Comparison of ENCODE assay signal across 12 cellular contexts in genomic region chr3:171142985-171143384, GRCh38.
DNase-seq lines count a peak whose midpoint lies in the region; ATAC-seq lines count a peak whose summit lies in the region.
"Had no signal": no experiment of that assay in that cellular context is flagged by ENCODE, and none has a peak within 500 bp of the region (broad histone marks: within the 10 kb centered on the region; RNA-seq: fewer than 3 reads in every experiment).

No MANE protein-coding gene starts in this region.

- ATAC-seq in GM19467 (IDR thresholded peaks at IDR 0.05; ENCODE audit: unreplicated experiment) (no peak), Right ventricle myocardium superior (ENCODE audit: poor library complexity) (no peak)

- intact Hi-C loops in Right ventricle myocardium superior (cut with DNase I) = no loop called here

- DNase-seq in H4 (ENCODE audit: low spot score) (peak; percentile 41), NCI-H2227 (lab: John Stamatoyannopoulos, UW; ENCODE audit: unreplicated experiment) (peak; percentile 91), dermis microvascular lymphatic vessel endothelial cell (ENCODE audit: low read depth in 2 of 2) (peak; percentile 21), pons (ENCODE audit: low spot score) (peak; percentile 22), UCSD-AML1 (lab: John Stamatoyannopoulos, UW; ENCODE audit: unreplicated experiment) (no peak), Right ventricle myocardium superior (no peak), retina (no peak)
- DNase-seq: Caco-2, cortex of kidney, head of caudate nucleus, SK-N-SH had no signal

Comparison
In these comparisons a context has a peak if more than half of its experiments do, and no peak if none do; other contexts are left out.
1. DNase-seq: peak in H4 (single experiment), NCI-H2227 (single experiment), dermis microvascular lymphatic vessel endothelial cell (2 of 2) and pons (single experiment); none in UCSD-AML1 (single experiment), Right ventricle myocardium superior (single experiment) and retina (single experiment).